In genomic region chr11:77127674-77127968, GRCh38 we compare ENCODE assay signal across 10 cellular contexts. TPM values are rescaled to one million over a fixed set of nuclear protein-coding genes. Genes with fewer than 3 reads are reported as not detected.
DNase-seq lines count a peak whose midpoint lies in the region; ATAC-seq and TF ChIP-seq lines count a peak whose summit lies in the region.
"Had no signal": no experiment of that assay in that cellular context is flagged by ENCODE, and none has a peak within 500 bp of the region (broad histone marks: within the 10 kb centered on the region; RNA-seq: fewer than 3 reads in every experiment).

No MANE protein-coding gene starts in this region.

- DNase-seq in AG04450 (ENCODE audit: low read depth, low spot score) (no peak), IMR-90 (no peak), putamen (ENCODE audit: low spot score) (no peak), ureter (ENCODE audit: low spot score) (no peak)
- DNase-seq in naive thymus-derived CD4-positive, alpha-beta T cell = no peak

- H3K56ac ChIP-seq in IMR-90 (ENCODE audit: extremely low read depth, insufficient read depth, low read length) = no peak overlapping the region

- TF ChIP-seq POLR2A in IMR-90 (IDR thresholded peaks at IDR 0.05; ENCODE audit: low read depth, low read length) = no peak

- peak overlapping the region in 1 of 9 donors; percentile 88 for H3K27ac Mint-ChIP-seq in naive thymus-derived CD4-positive, alpha-beta T cell

- peak overlapping the region; percentile 83 for H3K4me2 ChIP-seq in IMR-90 (ENCODE audit: low read depth, low read length)

- H3K36me3 ChIP-seq in IMR-90 (ENCODE audit: control insufficient read depth, insufficient read depth, low read length) (peaks cover 5% of the 10 kb centered on the region; the same call in 1 of the 2 replicates), ectodermal cell (ENCODE audit: control insufficient read depth, insufficient read depth, low read length) (no peaks in the 10 kb centered on the region)
- H3K36me3 ChIP-seq in naive thymus-derived CD4-positive, alpha-beta T cell (ENCODE audit: control insufficient read depth in 2 of 3, insufficient read depth in 3 of 3, low read length in 3 of 3) = no peaks in the 10 kb centered on the region

- H2AK5ac ChIP-seq in IMR-90 (ENCODE audit: low read depth, low read length) = no peak overlapping the region

- peaks cover 0 to 15% (median 6%) of the 10 kb centered on the region in 7 donors for H3K4me1 Mint-ChIP-seq in naive thymus-derived CD4-positive, alpha-beta T cell

- TF ChIP-seq CTCF in AG04450 (IDR thresholded peaks at IDR 0.05; ENCODE audit: low read depth, low read length) (no peak), IMR-90 (conservative IDR thresholded peaks at IDR 0.05; ENCODE audit: low read depth, low read length) (no peak)

- H2BK120ac ChIP-seq in IMR-90 (ENCODE audit: low read depth, low read length) = no peak overlapping the region

- no peak overlapping the region for H3K14ac ChIP-seq in IMR-90 (replicated peaks; ENCODE audit: low read depth, low read length)

- dilution Hi-C loops in IMR-90 (cut with HindIII; ENCODE audit: low sequenced_read_pairs, unreplicated experiment) = no loop called here

- H3K23ac ChIP-seq in IMR-90 (ENCODE audit: low read depth, low read length) = no peak overlapping the region

- 0 out of 4 replicates have a peak overlapping the region, but pooled peaks of 1 of the 2 experiments have one; percentile 42 for H4K8ac ChIP-seq in IMR-90 (ENCODE audit: low read depth in 2 of 2, low read length in 2 of 2)

- peak overlapping the region; percentile 59 for H3K4me3 ChIP-seq in AG04450 (ENCODE audit: low read depth, low read length)
- H3K4me3 ChIP-seq in IMR-90 (ENCODE audit: insufficient read depth, low read depth, low read length) = peak overlapping the region; percentile 33; the same call in 1 of the 2 replicates
- H3K4me3 ChIP-seq in ectodermal cell (ENCODE audit: insufficient read depth, low read depth, low read length) = peak overlapping the region; percentile 36
- peak overlapping the region; percentile 40 for H3K4me3 ChIP-seq in naive thymus-derived CD4-positive, alpha-beta T cell (ENCODE audit: low read length)

- no peak overlapping the region for H3K4ac ChIP-seq in IMR-90 (ENCODE audit: low read depth, low read length)

- no peak overlapping the region for H3K18ac ChIP-seq in IMR-90 (ENCODE audit: low read depth, low read length)

- peaks cover 0 to 14% (median 0%) of the 10 kb centered on the region in 5 donors for H3K36me3 Mint-ChIP-seq in naive thymus-derived CD4-positive, alpha-beta T cell

- intact Hi-C loops in IMR-90 (cut with micrococcal nuclease) = loop anchor here (1.0 kb wide), 3 partner anchors 61 to 492 kb away; no protein-coding TSS in a partner anchor
- intact Hi-C loops in naive thymus-derived CD4-positive, alpha-beta T cell (cut with micrococcal nuclease) = loop anchor here (1.0 to 5.0 kb wide), 3 partner anchors 61 to 490 kb away; no protein-coding TSS in a partner anchor

- H3K4me1 ChIP-seq in IMR-90 (ENCODE audit: control insufficient read depth, insufficient read depth, low read length) (peaks cover 10% of the 10 kb centered on the region; the same call in 1 of the 2 replicates), ectodermal cell (ENCODE audit: control insufficient read depth, insufficient read depth, low read length) (peaks cover 10% of the 10 kb centered on the region)
- peaks cover 3 to 11% of the 10 kb centered on the region in 2 donors for H3K4me1 ChIP-seq in naive thymus-derived CD4-positive, alpha-beta T cell (ENCODE audit: control insufficient read depth in 2 of 2, insufficient read depth in 2 of 2, low read length in 2 of 2)

- no peak overlapping the region for H4K91ac ChIP-seq in IMR-90 (ENCODE audit: insufficient read depth, low read depth, low read length)

- H2BK15ac ChIP-seq in IMR-90 (ENCODE audit: low read depth, low read length) = no peak overlapping the region

- in situ Hi-C loops in IMR-90 (cut with MboI; ENCODE audit: low sequenced_read_pairs) = loop anchor here (5.0 to 10.0 kb wide), 2 partner anchors 57 to 420 kb away; no protein-coding TSS in a partner anchor

- H2BK20ac ChIP-seq in IMR-90 (ENCODE audit: low read depth, low read length) = no peak overlapping the region

- CTCF ChIA-PET in AG04450 (lab: Charles Lee) (interaction anchor here (0.7 to 4.1 kb wide), 27 partner anchors 9 to 492 kb away, joined by 3 to 62 read pairs (median 5); no protein-coding TSS in a partner anchor), IMR-90 (lab: Yijun Ruan, JAX) (interaction anchor here (0.7 to 2.6 kb wide), 20 partner anchors 9 to 976 kb away, joined by 3 to 21 read pairs (median 4); no protein-coding TSS in a partner anchor)
- CTCF ChIA-PET in naive thymus-derived CD4-positive, alpha-beta T cell (lab: Charles Lee) = interaction anchor here (0.7 to 2.0 kb wide), 11 partner anchors 13 to 496 kb away, joined by 3 to 16 read pairs (median 3); no protein-coding TSS in a partner anchor

- TF ChIP-seq RAD21 in IMR-90 (IDR thresholded peaks at IDR 0.05; ENCODE audit: low read length) = no peak

- H3K27me3 Mint-ChIP-seq in naive thymus-derived CD4-positive, alpha-beta T cell = peaks cover 0 to 8% (median 0%) of the 10 kb centered on the region in 5 donors

- H3K79me1 ChIP-seq in IMR-90 (ENCODE audit: low read depth in 1 of 2, low read length in 2 of 2) = no peaks in the 10 kb centered on the region

- no peak overlapping the region for H3K27ac ChIP-seq in AG04450 (ENCODE audit: low read depth, low read length)
- no peak overlapping the region for H3K27ac ChIP-seq in IMR-90 (ENCODE audit: insufficient read depth, low read length)
- no peak overlapping the region for H3K27ac ChIP-seq in ectodermal cell (ENCODE audit: insufficient read depth, low read depth, low read length, poor library complexity, severe bottlenecking)
- H3K27ac ChIP-seq in naive thymus-derived CD4-positive, alpha-beta T cell (ENCODE audit: low read depth, low read length) = no peak overlapping the region

- peak overlapping the region; percentile 93 for H2AFZ ChIP-seq in IMR-90 (replicated peaks; ENCODE audit: low read length, poor library complexity)

- WGBS in IMR-90 (ENCODE audit: extremely low coverage in 2 of 2, insufficient read length in 1 of 2), 2 experiments = 15% methylated on average over 3 of the region's 6 CpGs; no CpG with 5 or more reads in 1 of the 2 experiments
- WGBS in ectodermal cell, 2 experiments = 22 to 27% methylated on average over 6 of the region's 6 CpGs

- no peak overlapping the region for H2BK5ac ChIP-seq in IMR-90 (ENCODE audit: low read depth, low read length, poor library complexity, severe bottlenecking)

- H4K5ac ChIP-seq in IMR-90 (ENCODE audit: low read depth, low read length) = no peak overlapping the region

- ATAC-seq in IMR-90 (ENCODE audit: low read depth) (peak; percentile 10), HG02870 (IDR thresholded peaks at IDR 0.05; ENCODE audit: unreplicated experiment) (no peak), HG02588 (IDR thresholded peaks at IDR 0.05; ENCODE audit: unreplicated experiment) (no peak)
- no peak for ATAC-seq in naive thymus-derived CD4-positive, alpha-beta T cell

- no peaks in the 10 kb centered on the region for H3K9me3 Mint-ChIP-seq in naive thymus-derived CD4-positive, alpha-beta T cell

- H3K9me3 ChIP-seq in AG04450 (ENCODE audit: control insufficient read depth, insufficient read depth, low read length) = no peaks in the 10 kb centered on the region; the same call in 1 of the 2 replicates
- no peaks in the 10 kb centered on the region for H3K9me3 ChIP-seq in IMR-90 (ENCODE audit: control insufficient read depth, insufficient read depth, low read length)
- H3K9me3 ChIP-seq in ectodermal cell (ENCODE audit: control insufficient read depth, low read length) = no peaks in the 10 kb centered on the region
- H3K9me3 ChIP-seq in naive thymus-derived CD4-positive, alpha-beta T cell (ENCODE audit: control insufficient read depth in 2 of 3, low read length in 3 of 3) = no peaks in the 10 kb centered on the region

- no peak overlapping the region for H2AK9ac ChIP-seq in IMR-90 (replicated peaks; ENCODE audit: low read depth, low read length, poor library complexity)

- no peaks in the 10 kb centered on the region for H3K9me1 ChIP-seq in IMR-90 (ENCODE audit: insufficient read depth, low read length)

- no peak overlapping the region for H3K9ac ChIP-seq in IMR-90 (ENCODE audit: low read depth, low read length)

- no TSS peak for BruUV-seq in IMR-90 (replicated peaks; lab: Mats Ljungman, UMichigan)

- H3K27me3 ChIP-seq in AG04450 (ENCODE audit: control insufficient read depth, insufficient read depth, low read length) = no peaks in the 10 kb centered on the region
- H3K27me3 ChIP-seq in IMR-90 (ENCODE audit: control insufficient read depth, insufficient read depth, low read length) = no peaks in the 10 kb centered on the region
- no peaks in the 10 kb centered on the region for H3K27me3 ChIP-seq in ectodermal cell (ENCODE audit: control insufficient read depth, insufficient read depth, low read length, poor library complexity, severe bottlenecking)
- no peaks in the 10 kb centered on the region for H3K27me3 ChIP-seq in naive thymus-derived CD4-positive, alpha-beta T cell (ENCODE audit: control insufficient read depth in 2 of 2, insufficient read depth in 2 of 2, low read length in 2 of 2)

- POLR2A ChIA-PET in AG04450 (lab: Yijun Ruan, JAX) (interaction anchor here (0.6 to 0.9 kb wide), 2 partner anchors 435 to 705 kb away, joined by 3 to 4 read pairs; no protein-coding TSS in a partner anchor), IMR-90 (lab: Charles Lee; ENCODE audit: unreplicated experiment) (no interaction called here)
- POLR2A ChIA-PET in naive thymus-derived CD4-positive, alpha-beta T cell (lab: Charles Lee) = no interaction called here

- H4K20me1 ChIP-seq in IMR-90 (ENCODE audit: insufficient read depth, low read length) = no peaks in the 10 kb centered on the region

- peak overlapping the region; percentile 54 to 76 (median 69) for H3K4me3 Mint-ChIP-seq in naive thymus-derived CD4-positive, alpha-beta T cell

RNA-seq across cellular contexts. Expression of gene MYO7A, which starts 0.4 kb away (rescaled TPM):
- polyA plus RNA-seq in AG04450 (2011; rRNA removed) (not detected in 2 replicates), IMR-90 (2012; rRNA removed) (0.01 and 0.02 TPM in 2 replicates)
- polyA minus RNA-seq in AG04450 (2011; rRNA and poly(A)+ RNA removed) = not detected in 2 replicates
- total RNA-seq in IMR-90 (2012; rRNA removed) (under 0.01 TPM in 1 of 2 replicates, not detected in the other), ureter (5.8 TPM)
- polyA plus RNA-seq in IMR-90 (2012; cell fraction: cytosol; rRNA removed) = 0.02 and 0.05 TPM in 2 replicates
- polyA plus RNA-seq in IMR-90 (2012; cell fraction: nucleus; rRNA removed; ENCODE audit: low replicate concordance) = 0.23 and 0.24 TPM in 2 replicates
- 4.8 TPM for polyA plus RNA-seq in ectodermal cell (2013, experiment 1 of 4)
- polyA plus RNA-seq in ectodermal cell (2013, experiment 2 of 4) = 5.2 TPM
- polyA plus RNA-seq in ectodermal cell (2013, experiment 3 of 4) = 2.5 TPM
- polyA plus RNA-seq in ectodermal cell (2013, experiment 4 of 4) = 2.9 TPM
- total RNA-seq in naive thymus-derived CD4-positive, alpha-beta T cell = 1 to 10 TPM in 1 of 5 experiments, under 1 TPM in 4; 0.07 to 2.5 (median 0.27) TPM
- polyA plus RNA-seq in naive thymus-derived CD4-positive, alpha-beta T cell = not detected

RNA-seq across cellular contexts. Expression of gene OMP, which starts 25.0 kb away (rescaled TPM):
- polyA plus RNA-seq in AG04450 (2011; rRNA removed) (not detected in 2 replicates), IMR-90 (2012; rRNA removed) (0.27 and 0.46 TPM in 2 replicates)
- polyA minus RNA-seq in AG04450 (2011; rRNA and poly(A)+ RNA removed) = 0.65 and 0.78 TPM in 2 replicates
- total RNA-seq in IMR-90 (2012; rRNA removed) (not detected in 2 replicates), ureter (9.6 TPM)
- polyA plus RNA-seq in IMR-90 (2012; cell fraction: cytosol; rRNA removed) = 0.19 TPM in 1 of 2 replicates, not detected in the other
- 0.71 and 1.6 TPM in 2 replicates for polyA plus RNA-seq in IMR-90 (2012; cell fraction: nucleus; rRNA removed; ENCODE audit: low replicate concordance)
- polyA plus RNA-seq in ectodermal cell (2013, experiment 1 of 4) = not detected
- not detected for polyA plus RNA-seq in ectodermal cell (2013, experiment 2 of 4)
- not detected for polyA plus RNA-seq in ectodermal cell (2013, experiment 3 of 4)
- polyA plus RNA-seq in ectodermal cell (2013, experiment 4 of 4) = not detected
- 1 to 10 TPM in 1 of 5 experiments, not detected in 4; 1.1 TPM for total RNA-seq in naive thymus-derived CD4-positive, alpha-beta T cell
- not detected for polyA plus RNA-seq in naive thymus-derived CD4-positive, alpha-beta T cell
- total RNA-seq: activated CD8-positive, alpha-beta memory T cell treated with anti-CD3 and anti-CD28 coated beads for 36 hours; lung microvascular endothelial cell had no signal
